ENCODE assay signal across 15 cellular contexts in genomic region chr9:86731511-86731993, GRCh38.
DNase-seq lines count a peak whose midpoint lies in the region; ATAC-seq and TF ChIP-seq lines count a peak whose summit lies in the region.
"Had no signal": no experiment of that assay in that cellular context is flagged by ENCODE, and none has a peak within 500 bp of the region (broad histone marks: within the 10 kb centered on the region; RNA-seq: fewer than 3 reads in every experiment).

No MANE protein-coding gene starts in this region.

- no peaks in the 10 kb centered on the region for H3F3A ChIP-seq in neural progenitor cell (ENCODE audit: low read depth)

- H3K4me3 ChIP-seq in fibroblast of mammary gland (ENCODE audit: control insufficient read depth, low read depth, low read length) (no peak overlapping the region), neural progenitor cell (no peak overlapping the region)
- H3K4me3 ChIP-seq: skin epidermis had no signal

- H2AFZ ChIP-seq in neural progenitor cell (replicated peaks): no peak overlapping the region

- no peak overlapping the region for H3K27ac Mint-ChIP-seq in neural progenitor cell

- H3K9ac ChIP-seq in neural progenitor cell: no peak overlapping the region

- no peaks in the 10 kb centered on the region for H3K36me3 Mint-ChIP-seq in neural progenitor cell

- peaks cover 5% of the 10 kb centered on the region for H3K4me1 Mint-ChIP-seq in neural progenitor cell

- H3K36me3 ChIP-seq in neural progenitor cell: no peaks in the 10 kb centered on the region

- H3K4me2 ChIP-seq in neural progenitor cell: no peak overlapping the region

- no peaks in the 10 kb centered on the region for H4K20me1 ChIP-seq in neural progenitor cell (ENCODE audit: low read depth)

- no peak for DNase-seq in Right ventricle myocardium inferior (ENCODE audit: missing footprints)
- no peak for DNase-seq in cardiac septum (ENCODE audit: low spot score)
- peak; percentile 92 for DNase-seq in fibroblast of mammary gland (ENCODE audit: low read depth)
- no peak for DNase-seq in omental fat pad (ENCODE audit: low spot score)
- DNase-seq in OCI-M1 (lab: John Stamatoyannopoulos, UW): no peak
- no peak for DNase-seq in neural progenitor cell (ENCODE audit: low spot score)
- no peak for DNase-seq in NCI-H187 treated with DMSO at 0.1 percent for 48 hours (lab: John Stamatoyannopoulos, UW)
- no peak for DNase-seq in COLO668 (lab: John Stamatoyannopoulos, UW; ENCODE audit: unreplicated experiment)
- DNase-seq: activated CD4-positive, alpha-beta T cell treated with anti-CD3 and anti-CD28 coated beads, Interleukin-2, amount 50 U/mL, for 4 hours; activated effector memory CD4-positive, alpha-beta T cell treated with Interleukin-2 at 50 U/mL for 16 hours; cerebellar nuclear complex; KBM-7; NCI-H1694; NCI-H526 treated with DMSO at 0.1 percent for 48 hours had no signal

- H3K4me1 ChIP-seq in neural progenitor cell: no peaks in the 10 kb centered on the region

- H3K79me2 ChIP-seq in neural progenitor cell (ENCODE audit: low read depth): no peaks in the 10 kb centered on the region

- no peak overlapping the region for H3K27ac ChIP-seq in neural progenitor cell

- no peaks in the 10 kb centered on the region for H3K27me3 ChIP-seq in neural progenitor cell

- intact Hi-C loops in Right ventricle myocardium inferior (cut with DNase I) (loop anchor here (10.0 kb wide), 1 partner anchor 213 kb away; the partner anchor contains the start of gene GAS1), cardiac septum (cut with DNase I) (no loop called here)

- TF ChIP-seq CTCF in fibroblast of mammary gland (conservative IDR thresholded peaks at IDR 0.05; ENCODE audit: control insufficient read depth, insufficient read depth, low read depth, low read length): no peak
- no peak for TF ChIP-seq CTCF in omental fat pad (IDR thresholded peaks at IDR 0.05)
- TF ChIP-seq CTCF in neural progenitor cell (IDR thresholded peaks at IDR 0.05): no peak

- peaks cover 4% of the 10 kb centered on the region for H3K27me3 Mint-ChIP-seq in neural progenitor cell (ENCODE audit: insufficient read depth, low read depth)

- no peak overlapping the region for H3K4me3 Mint-ChIP-seq in neural progenitor cell

- no peaks in the 10 kb centered on the region for H3K9me3 ChIP-seq in neural progenitor cell (ENCODE audit: low read depth)

- ATAC-seq in Right ventricle myocardium inferior (peak; percentile 68), omental fat pad (ENCODE audit: low FRiP score) (peak; percentile 69)

- H3K9me3 Mint-ChIP-seq in neural progenitor cell: no peaks in the 10 kb centered on the region
